Comparison of ENCODE assay signal across 9 cellular contexts in genomic region chr3:120622870-120623718, GRCh38. TPM values are rescaled to one million over a fixed set of nuclear protein-coding genes. Genes with fewer than 3 reads are reported as not detected.
DNase-seq lines count a peak whose midpoint lies in the region; ATAC-seq, FAIRE-seq and TF ChIP-seq lines count a peak whose summit lies in the region.
"Had no signal": no experiment of that assay in that cellular context is flagged by ENCODE, and none has a peak within 500 bp of the region (broad histone marks: within the 10 kb centered on the region; RNA-seq: fewer than 3 reads in every experiment).

No MANE protein-coding gene starts in this region.

- no peak overlapping the region for H2AFZ ChIP-seq in astrocyte (ENCODE audit: low read depth, low read length)

- H4K20me1 ChIP-seq in astrocyte (ENCODE audit: insufficient read depth, low read length), result no peaks in the 10 kb centered on the region
- H4K20me1 ChIP-seq: BLaER1 had no signal

- FAIRE-seq in astrocyte (lab: Jason Lieb, UNC), result no peak

- H3K4me2 ChIP-seq in astrocyte (ENCODE audit: low read length), result no peak overlapping the region
- H3K4me2 ChIP-seq: BLaER1 had no signal

- no peak for ATAC-seq in stimulated activated memory B cell treated with anti-CD40 and anti-IgM and Interleukin-4, amounts not matched to agents 10 μg/mL and 1 μg/mL and 100 μg/mL, for 72 hours
- ATAC-seq in HG02885 (IDR thresholded peaks at IDR 0.05; ENCODE audit: poor library complexity, unreplicated experiment), result no peak

- no peak overlapping the region for H3K4me3 Mint-ChIP-seq in astrocyte (ENCODE audit: unreplicated experiment)
- no peak overlapping the region for H3K4me3 Mint-ChIP-seq in osteocyte (ENCODE audit: unreplicated experiment)
- H3K4me3 Mint-ChIP-seq in stimulated activated memory B cell treated with anti-CD40 and anti-IgM and Interleukin-4, amounts not matched to agents 10 μg/mL and 1 μg/mL and 100 μg/mL, for 72 hours, result no peak overlapping the region

- H3K27ac ChIP-seq in astrocyte (ENCODE audit: low read depth, low read length), result no peak overlapping the region
- H3K27ac ChIP-seq: BLaER1 had no signal

- no peaks in the 10 kb centered on the region for H3K79me2 ChIP-seq in astrocyte (ENCODE audit: insufficient read depth, low read length)

- H3K9me3 Mint-ChIP-seq in astrocyte (ENCODE audit: unreplicated experiment), result peaks cover 14% of the 10 kb centered on the region
- peaks cover 15% of the 10 kb centered on the region for H3K9me3 Mint-ChIP-seq in osteocyte (ENCODE audit: unreplicated experiment)
- H3K9me3 Mint-ChIP-seq in stimulated activated memory B cell treated with anti-CD40 and anti-IgM and Interleukin-4, amounts not matched to agents 10 μg/mL and 1 μg/mL and 100 μg/mL, for 72 hours, result peaks cover 21% of the 10 kb centered on the region

- H3K36me3 ChIP-seq in astrocyte (ENCODE audit: insufficient read depth, low read length), result no peaks in the 10 kb centered on the region
- H3K36me3 ChIP-seq: BLaER1 had no signal

- no peaks in the 10 kb centered on the region for H3K4me1 ChIP-seq in astrocyte (ENCODE audit: insufficient read depth, low read length)
- H3K4me1 ChIP-seq: BLaER1 had no signal

- no peaks in the 10 kb centered on the region for H3K4me1 Mint-ChIP-seq in astrocyte (ENCODE audit: low read depth, unreplicated experiment)
- no peaks in the 10 kb centered on the region for H3K4me1 Mint-ChIP-seq in osteocyte (ENCODE audit: unreplicated experiment)
- H3K4me1 Mint-ChIP-seq in stimulated activated memory B cell treated with anti-CD40 and anti-IgM and Interleukin-4, amounts not matched to agents 10 μg/mL and 1 μg/mL and 100 μg/mL, for 72 hours, result no peaks in the 10 kb centered on the region

- TF ChIP-seq CTCF in astrocyte (IDR thresholded peaks at IDR 0.05; ENCODE audit: insufficient read depth, low read depth, low read length) (no peak), osteocyte (IDR thresholded peaks at IDR 0.05) (peak; percentile 39)

- H3K9me3 ChIP-seq in astrocyte (ENCODE audit: insufficient read depth, low read depth, low read length), result peaks cover 7% of the 10 kb centered on the region

- no peaks in the 10 kb centered on the region for H3K27me3 Mint-ChIP-seq in astrocyte (ENCODE audit: low read depth, unreplicated experiment)
- peaks cover 2% of the 10 kb centered on the region for H3K27me3 Mint-ChIP-seq in osteocyte (ENCODE audit: unreplicated experiment)
- H3K27me3 Mint-ChIP-seq in stimulated activated memory B cell treated with anti-CD40 and anti-IgM and Interleukin-4, amounts not matched to agents 10 μg/mL and 1 μg/mL and 100 μg/mL, for 72 hours, result peaks cover 9% of the 10 kb centered on the region

- peak; percentile 0 for DNase-seq in NCI-H748 (lab: John Stamatoyannopoulos, UW; ENCODE audit: unreplicated experiment)
- DNase-seq in NCI-H748 treated with DMSO at 0.1 percent for 48 hours (lab: John Stamatoyannopoulos, UW), result no peak
- peak; percentile 58 for DNase-seq in LoVo (ENCODE audit: low spot score)
- DNase-seq in astrocyte (ENCODE audit: low read depth), result peak; percentile 57
- no peak for DNase-seq in osteocyte (ENCODE audit: extremely low spot score, unreplicated experiment)
- DNase-seq in NCI-H446 (lab: John Stamatoyannopoulos, UW), result no peak

- H3K4me3 ChIP-seq in astrocyte (ENCODE audit: insufficient read depth, low read depth, low read length), result no peak overlapping the region
- H3K4me3 ChIP-seq: BLaER1 had no signal

- H3K36me3 Mint-ChIP-seq in astrocyte (ENCODE audit: low read depth, unreplicated experiment) (no peaks in the 10 kb centered on the region), osteocyte (ENCODE audit: unreplicated experiment) (no peaks in the 10 kb centered on the region)
- H3K36me3 Mint-ChIP-seq in stimulated activated memory B cell treated with anti-CD40 and anti-IgM and Interleukin-4, amounts not matched to agents 10 μg/mL and 1 μg/mL and 100 μg/mL, for 72 hours, result peaks cover 11% of the 10 kb centered on the region

- H3K27me3 ChIP-seq in astrocyte (ENCODE audit: insufficient read depth, low read length), result no peaks in the 10 kb centered on the region
- H3K27me3 ChIP-seq: BLaER1 had no signal

- H3K27ac Mint-ChIP-seq in astrocyte (ENCODE audit: unreplicated experiment) (no peak overlapping the region), osteocyte (ENCODE audit: unreplicated experiment) (no peak overlapping the region)
- H3K27ac Mint-ChIP-seq in stimulated activated memory B cell treated with anti-CD40 and anti-IgM and Interleukin-4, amounts not matched to agents 10 μg/mL and 1 μg/mL and 100 μg/mL, for 72 hours, result no peak overlapping the region

- H3K9ac ChIP-seq in astrocyte (ENCODE audit: low read length), result no peak overlapping the region
- H3K9ac ChIP-seq: BLaER1 had no signal

RNA-seq across cellular contexts. Expression of gene NDUFB4, which starts 27.0 kb away (rescaled TPM):
- total RNA-seq in astrocyte (107 and 109 TPM in 2 replicates), osteocyte (109 and 116 TPM in 2 replicates)

RNA-seq across cellular contexts. Expression of gene HGD, which starts 58.9 kb away (rescaled TPM):
- 0.52 TPM in 1 of 2 replicates, not detected in the other for total RNA-seq in astrocyte
- total RNA-seq in osteocyte, result 0.27 and 0.44 TPM in 2 replicates

Comparison
In these comparisons a context has a peak if more than half of its experiments do, and no peak if none do; other contexts are left out.
1. DNase-seq: peak in NCI-H748 (single experiment), LoVo (single experiment) and astrocyte (single experiment); none in NCI-H748 treated with DMSO at 0.1 percent for 48 hours (single experiment), osteocyte (single experiment) and NCI-H446 (0 of 2).